7 cellular contexts compared by ENCODE assay signal in the genomic region with DNA sequence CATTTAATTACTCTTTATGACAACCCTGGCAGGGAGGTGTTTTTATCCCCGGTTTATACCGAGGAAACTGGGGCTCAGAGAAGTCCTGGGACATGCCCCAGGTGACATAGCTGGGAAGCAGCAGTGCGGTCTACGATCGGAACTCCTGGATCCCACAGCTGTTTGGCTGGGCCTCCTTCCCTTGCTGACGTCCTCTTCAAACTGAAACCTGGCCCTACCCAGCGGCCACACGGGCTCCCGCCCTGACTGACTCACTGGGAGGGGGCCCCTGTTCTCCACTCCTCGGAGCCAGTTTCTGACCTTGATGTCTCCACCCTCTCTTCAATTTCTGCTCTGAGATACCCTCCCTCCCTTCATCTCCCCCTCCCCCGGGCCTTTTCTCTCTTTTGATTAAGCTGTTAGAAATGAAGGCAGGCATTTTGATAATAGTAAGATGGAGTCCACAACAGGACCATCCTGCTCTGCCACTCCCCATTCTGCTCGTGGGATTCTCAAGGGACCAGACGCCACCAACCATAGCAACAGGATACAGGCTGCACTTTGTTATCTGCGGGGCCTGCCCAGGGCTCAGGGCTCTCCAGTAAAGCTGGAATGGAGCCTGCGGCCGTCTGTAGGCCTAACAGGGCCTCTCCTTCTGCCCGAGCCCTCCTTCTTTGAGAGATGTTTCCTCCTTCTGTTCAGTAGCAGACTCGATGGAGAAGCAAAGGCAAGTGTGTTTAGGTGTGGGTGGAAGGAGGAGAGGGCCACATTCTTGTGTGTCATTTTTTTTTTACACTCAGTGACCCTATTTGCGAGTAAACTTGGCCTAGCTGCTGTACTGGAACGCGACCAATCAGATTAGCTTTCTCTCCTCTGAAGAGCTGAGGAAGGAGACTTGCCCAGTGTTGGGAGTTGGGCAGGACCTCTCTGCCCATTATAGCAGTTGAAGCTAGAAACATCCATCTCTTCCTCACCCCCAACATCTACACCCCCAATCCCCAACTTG. TPM values are rescaled to one million over a fixed set of nuclear protein-coding genes. Genes with fewer than 3 reads are reported as not detected.
DNase-seq lines count a peak whose midpoint lies in the region; ATAC-seq, FAIRE-seq and TF ChIP-seq lines count a peak whose summit lies in the region.

No MANE protein-coding gene starts in this region.

- ATAC-seq in GM19452 (IDR thresholded peaks at IDR 0.05; ENCODE audit: unreplicated experiment) (no peak), GM21447 (IDR thresholded peaks at IDR 0.05; ENCODE audit: unreplicated experiment) (no peak)
- ATAC-seq in activated naive CD8-positive, alpha-beta T cell treated with anti-CD3 and anti-CD28 coated beads, Interleukin-2, amount 50 U/mL, for 24 hours, result no peak

- H3K4me3 ChIP-seq in ascending aorta, result peak overlapping the region in 1 of 2 donors; percentile 25
- peak overlapping the region in 2 of 3 experiments; percentile 22 to 52 for H3K4me3 ChIP-seq in keratinocyte (ENCODE audit: control insufficient read depth in 2 of 3, extremely low read depth in 1 of 3, insufficient read depth in 2 of 3, low read depth in 1 of 3, low read length in 3 of 3)
- H3K4me3 ChIP-seq in thyroid gland (replicated peaks in 1 of 3), result no peak overlapping the region

- H3K4me1 Mint-ChIP-seq in activated naive CD8-positive, alpha-beta T cell treated with anti-CD3 and anti-CD28 coated beads, Interleukin-2, amount 50 U/mL, for 24 hours, result no peaks in the 10 kb centered on the region

- H3K4me1 ChIP-seq in ascending aorta (peaks cover 0 to 8% of the 10 kb centered on the region in 2 donors), keratinocyte (ENCODE audit: control insufficient read depth, extremely low read depth, insufficient read depth, low read length) (peaks cover 34% of the 10 kb centered on the region), thyroid gland (peaks cover 35 to 48% of the 10 kb centered on the region in 2 donors)

- peak; percentile 76 for FAIRE-seq in keratinocyte (lab: Jason Lieb, UNC)

- H4K20me1 ChIP-seq in keratinocyte (ENCODE audit: control insufficient read depth, extremely low read depth, insufficient read depth, low read length), result no peaks in the 10 kb centered on the region

- 28 to 31% methylated on average over 21 of the region's 21 CpGs for WGBS in thyroid gland, 2 donors

- peak overlapping the region; percentile 50 to 55 for H3K27ac ChIP-seq in ascending aorta
- H3K27ac ChIP-seq in keratinocyte (ENCODE audit: control insufficient read depth, insufficient read depth, low read length), result peak overlapping the region; percentile 90
- peak overlapping the region; percentile 85 to 98 (median 86) for H3K27ac ChIP-seq in thyroid gland

- no peaks in the 10 kb centered on the region for H3K36me3 Mint-ChIP-seq in activated naive CD8-positive, alpha-beta T cell treated with anti-CD3 and anti-CD28 coated beads, Interleukin-2, amount 50 U/mL, for 24 hours (ENCODE audit: low read depth)

- intact Hi-C loops in ascending aorta (cut with DNase I), result loop anchor here (10.0 kb wide), 2 partner anchors 215 to 395 kb away; a partner anchor contains a TSS
- intact Hi-C loops in thyroid gland (cut with DNase I), result no loop called here

- H3K4me2 ChIP-seq in keratinocyte (ENCODE audit: control insufficient read depth, extremely low read depth, insufficient read depth, low read depth, low read length), result peak overlapping the region; percentile 91

- H3K27me3 ChIP-seq in ascending aorta (no peaks in the 10 kb centered on the region), keratinocyte (ENCODE audit: control insufficient read depth, extremely low read depth, insufficient read depth, low read length) (no peaks in the 10 kb centered on the region), thyroid gland (no peaks in the 10 kb centered on the region)

- H3K9ac ChIP-seq in keratinocyte (ENCODE audit: control insufficient read depth, extremely low read depth, insufficient read depth, low read length), result peak overlapping the region; percentile 76

- no peaks in the 10 kb centered on the region for H3K9me1 ChIP-seq in keratinocyte (ENCODE audit: control insufficient read depth, extremely low read depth, insufficient read depth, low read length)

- H3K27ac Mint-ChIP-seq in activated naive CD8-positive, alpha-beta T cell treated with anti-CD3 and anti-CD28 coated beads, Interleukin-2, amount 50 U/mL, for 24 hours, result no peak overlapping the region

- dilution Hi-C loops in keratinocyte (cut with MboI; ENCODE audit: extremely low pct_ligation_motif_present, low sequenced_read_pairs), result no loop called here

- no peak overlapping the region for H3K4me3 Mint-ChIP-seq in activated naive CD8-positive, alpha-beta T cell treated with anti-CD3 and anti-CD28 coated beads, Interleukin-2, amount 50 U/mL, for 24 hours

- no peak for TF ChIP-seq CTCF in ascending aorta (IDR thresholded peaks at IDR 0.05)
- TF ChIP-seq CTCF in keratinocyte (optimal IDR thresholded peaks at IDR 0.05 in 1 of 3, IDR thresholded peaks at IDR 0.05 in 1 of 3, conservative IDR thresholded peaks at IDR 0.05 in 1 of 3; ENCODE audit: extremely low read depth in 1 of 3, insufficient read depth in 2 of 3, low read length in 3 of 3), result no peak
- no peak for TF ChIP-seq CTCF in thyroid gland (IDR thresholded peaks at IDR 0.05)

- DNase-seq in HUDEP-2 (lab: John Stamatoyannopoulos, UW; ENCODE audit: unreplicated experiment in 76 of 76) (peak in 72 of 76 experiments; percentile 7 to 80 (median 54)), ascending aorta (ENCODE audit: low spot score in 2 of 2) (peak; percentile 24 to 83), keratinocyte (ENCODE audit: low read depth, low spot score) (no peak), thyroid gland (peak; percentile 77 to 86)
- no peak for DNase-seq in activated naive CD8-positive, alpha-beta T cell treated with anti-CD3 and anti-CD28 coated beads, Interleukin-2, amount 50 U/mL, for 24 hours

- peaks cover 17% of the 10 kb centered on the region for H3K27me3 Mint-ChIP-seq in activated naive CD8-positive, alpha-beta T cell treated with anti-CD3 and anti-CD28 coated beads, Interleukin-2, amount 50 U/mL, for 24 hours

- no peaks in the 10 kb centered on the region for H3K79me2 ChIP-seq in keratinocyte (ENCODE audit: control insufficient read depth, insufficient read depth, low read length)

- H3K9me3 Mint-ChIP-seq in activated naive CD8-positive, alpha-beta T cell treated with anti-CD3 and anti-CD28 coated beads, Interleukin-2, amount 50 U/mL, for 24 hours, result no peaks in the 10 kb centered on the region

- H3K9me3 ChIP-seq in ascending aorta (no peaks in the 10 kb centered on the region), keratinocyte (ENCODE audit: control insufficient read depth, low read depth, low read length) (no peaks in the 10 kb centered on the region), thyroid gland (no peaks in the 10 kb centered on the region)

- peak overlapping the region; percentile 86 for H2AFZ ChIP-seq in keratinocyte (ENCODE audit: control insufficient read depth, low read length)

- peak in 1 of 2 donors; percentile 55 for TF ChIP-seq POLR2A in thyroid gland (IDR thresholded peaks at IDR 0.05)

- H3K36me3 ChIP-seq in ascending aorta (no peaks in the 10 kb centered on the region), keratinocyte (ENCODE audit: control insufficient read depth in 2 of 2, extremely low read depth in 1 of 2, insufficient read depth in 2 of 2, low read length in 2 of 2) (no peaks in the 10 kb centered on the region), thyroid gland (no peaks in the 10 kb centered on the region)

RNA-seq across cellular contexts. Expression of a gene that starts 8.7 kb away (rescaled TPM):
- total RNA-seq in ascending aorta (not detected), thyroid gland (10 to 100 TPM; 56.4 to 72.7 (median 71.0) TPM)
- polyA plus RNA-seq in keratinocyte, result 7.3 to 13.7 TPM (median 12.8 TPM) in 3 replicates
- polyA plus RNA-seq in keratinocyte (2011; ENCODE audit: low read depth), result 13.6 TPM
- 9.9 and 16.9 TPM in 2 replicates for polyA plus RNA-seq in keratinocyte (2011; cell fraction: cytosol; rRNA removed)
- polyA plus RNA-seq in keratinocyte (2011; cell fraction: nucleus; rRNA removed), result 8.9 and 13.4 TPM in 2 replicates
- 6.1 and 16.2 TPM in 2 replicates for polyA plus RNA-seq in keratinocyte (2012; ENCODE audit: low replicate concordance)
- polyA minus RNA-seq in keratinocyte, result 4.8 to 14.5 TPM (median 13.2 TPM) in 3 replicates
- 11.1 TPM for polyA minus RNA-seq in keratinocyte (2011; cell fraction: cytosol; rRNA and poly(A)+ RNA removed)
- polyA minus RNA-seq in keratinocyte (2011; cell fraction: nucleus; rRNA and poly(A)+ RNA removed), result 6.6 and 12.1 TPM in 2 replicates

Comparison
In these comparisons a context has a peak if more than half of its experiments do, and no peak if none do; other contexts are left out.
1. DNase-seq: peak in HUDEP-2 (72 of 76), ascending aorta (2 of 2) and thyroid gland (2 of 2); none in keratinocyte (single experiment) and activated naive CD8-positive, alpha-beta T cell treated with anti-CD3 and anti-CD28 coated beads, Interleukin-2, amount 50 U/mL, for 24 hours (single experiment).
2. H3K4me3 ChIP-seq: peak in keratinocyte (2 of 3); none in thyroid gland (0 of 3).
3. RNA of a gene that starts 8.7 kb away (total RNA-seq): 56.4 to 72.7 TPM in thyroid gland; not detected in ascending aorta (single experiment); every median in the first group is over 10 times any median in the second.
4. Peak in every context shown above with its lines, with median percentiles within 50 percentile points of each other: H3K27ac ChIP-seq.